In the genomic region with DNA sequence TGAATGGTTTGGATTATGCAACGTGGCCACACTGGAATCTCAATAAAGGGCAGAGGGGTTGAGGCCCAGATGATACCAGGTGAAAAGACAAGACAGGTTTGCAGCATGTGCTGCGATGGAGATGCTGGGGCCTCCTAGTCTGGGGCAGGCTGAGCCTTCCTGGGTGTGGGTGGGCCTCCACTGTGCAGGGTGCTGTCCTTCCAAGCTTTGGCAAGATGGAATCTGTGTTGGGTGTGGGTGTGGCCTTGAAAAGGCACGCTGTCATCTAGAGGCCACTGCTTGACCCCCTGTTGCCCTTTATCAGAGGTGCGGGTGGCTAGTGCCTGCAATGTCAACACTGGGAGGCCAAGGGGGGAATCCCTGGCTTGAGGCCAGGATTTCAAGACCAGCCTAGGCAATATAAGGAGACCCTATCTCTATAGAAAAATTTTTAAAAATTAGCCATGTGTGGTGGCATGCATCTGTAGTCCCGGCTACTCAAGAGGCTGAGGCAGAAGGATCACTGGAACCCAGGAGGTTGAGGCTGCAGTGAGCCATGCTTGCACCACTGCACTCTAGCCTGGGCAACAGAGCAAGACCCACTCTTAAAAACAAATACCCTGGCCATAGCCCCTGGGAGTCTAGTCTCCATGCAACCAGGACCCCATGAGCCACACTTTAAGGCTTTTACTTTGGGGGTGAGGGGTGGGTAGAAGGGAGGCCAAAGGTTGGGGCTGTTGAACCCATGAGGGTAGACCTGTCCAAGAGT, we compare ENCODE assay signal across 1 cellular context.
TF ChIP-seq lines count a peak whose summit lies in the region.

No MANE protein-coding gene starts in this region.

TF ChIP-seq in HepG2, 621 proteins besides CTCF, POLR2A, EP300 and RAD21 (continued from another document and continues in another):
- TF ChIP-seq ZBTB4 (CRISPR knock-in tag; IDR thresholded peaks at IDR 0.05; ENCODE audit: borderline replicate concordance) (no peak), ZNF318 (CRISPR knock-in tag; IDR thresholded peaks at IDR 0.05) (no peak), MNT (IDR thresholded peaks at IDR 0.05) (no peak), HHEX (CRISPR knock-in tag; IDR thresholded peaks at IDR 0.05) (peak; percentile 74), POGZ (CRISPR knock-in tag; IDR thresholded peaks at IDR 0.05) (no peak), CREM (IDR thresholded peaks at IDR 0.05) (no peak), CREM (CRISPR knock-in tag; IDR thresholded peaks at IDR 0.05) (no peak), ZNF891 (CRISPR knock-in tag; IDR thresholded peaks at IDR 0.05) (no peak), MEIS2 (CRISPR knock-in tag; IDR thresholded peaks at IDR 0.05) (0 out of 2 replicates have a peak, but pooled peaks have one; percentile 44), NCOR1 (IDR thresholded peaks at IDR 0.05; ENCODE audit: borderline replicate concordance, low read length) (no peak), ZNF672 (CRISPR knock-in tag; IDR thresholded peaks at IDR 0.05) (no peak), NFRKB (IDR thresholded peaks at IDR 0.05) (no peak), RFXAP (CRISPR knock-in tag; IDR thresholded peaks at IDR 0.05; ENCODE audit: borderline replicate concordance) (0 out of 2 replicates have a peak, but pooled peaks have one; percentile 33), MYPOP (CRISPR knock-in tag; IDR thresholded peaks at IDR 0.05) (no peak), MLLT10 (CRISPR knock-in tag; IDR thresholded peaks at IDR 0.05) (no peak), POLR2G (IDR thresholded peaks at IDR 0.05; ENCODE audit: low read depth, low read length) (peak; percentile 71), ZNF569 (CRISPR knock-in tag; IDR thresholded peaks at IDR 0.05; ENCODE audit: borderline replicate concordance) (no peak), TFE3 (CRISPR knock-in tag; IDR thresholded peaks at IDR 0.05) (no peak), NONO (IDR thresholded peaks at IDR 0.05) (no peak), NONO (CRISPR knock-in tag; conservative IDR thresholded peaks at IDR 0.05) (peak; percentile 59; the same call in 1 of the 2 replicates), ZFP90 (CRISPR knock-in tag; IDR thresholded peaks at IDR 0.05; ENCODE audit: borderline replicate concordance) (0 out of 2 replicates have a peak, but pooled peaks have one; percentile 47), ZNF775 (CRISPR knock-in tag; IDR thresholded peaks at IDR 0.05; ENCODE audit: borderline replicate concordance) (no peak)
- TF ChIP-seq, protein P1, sequence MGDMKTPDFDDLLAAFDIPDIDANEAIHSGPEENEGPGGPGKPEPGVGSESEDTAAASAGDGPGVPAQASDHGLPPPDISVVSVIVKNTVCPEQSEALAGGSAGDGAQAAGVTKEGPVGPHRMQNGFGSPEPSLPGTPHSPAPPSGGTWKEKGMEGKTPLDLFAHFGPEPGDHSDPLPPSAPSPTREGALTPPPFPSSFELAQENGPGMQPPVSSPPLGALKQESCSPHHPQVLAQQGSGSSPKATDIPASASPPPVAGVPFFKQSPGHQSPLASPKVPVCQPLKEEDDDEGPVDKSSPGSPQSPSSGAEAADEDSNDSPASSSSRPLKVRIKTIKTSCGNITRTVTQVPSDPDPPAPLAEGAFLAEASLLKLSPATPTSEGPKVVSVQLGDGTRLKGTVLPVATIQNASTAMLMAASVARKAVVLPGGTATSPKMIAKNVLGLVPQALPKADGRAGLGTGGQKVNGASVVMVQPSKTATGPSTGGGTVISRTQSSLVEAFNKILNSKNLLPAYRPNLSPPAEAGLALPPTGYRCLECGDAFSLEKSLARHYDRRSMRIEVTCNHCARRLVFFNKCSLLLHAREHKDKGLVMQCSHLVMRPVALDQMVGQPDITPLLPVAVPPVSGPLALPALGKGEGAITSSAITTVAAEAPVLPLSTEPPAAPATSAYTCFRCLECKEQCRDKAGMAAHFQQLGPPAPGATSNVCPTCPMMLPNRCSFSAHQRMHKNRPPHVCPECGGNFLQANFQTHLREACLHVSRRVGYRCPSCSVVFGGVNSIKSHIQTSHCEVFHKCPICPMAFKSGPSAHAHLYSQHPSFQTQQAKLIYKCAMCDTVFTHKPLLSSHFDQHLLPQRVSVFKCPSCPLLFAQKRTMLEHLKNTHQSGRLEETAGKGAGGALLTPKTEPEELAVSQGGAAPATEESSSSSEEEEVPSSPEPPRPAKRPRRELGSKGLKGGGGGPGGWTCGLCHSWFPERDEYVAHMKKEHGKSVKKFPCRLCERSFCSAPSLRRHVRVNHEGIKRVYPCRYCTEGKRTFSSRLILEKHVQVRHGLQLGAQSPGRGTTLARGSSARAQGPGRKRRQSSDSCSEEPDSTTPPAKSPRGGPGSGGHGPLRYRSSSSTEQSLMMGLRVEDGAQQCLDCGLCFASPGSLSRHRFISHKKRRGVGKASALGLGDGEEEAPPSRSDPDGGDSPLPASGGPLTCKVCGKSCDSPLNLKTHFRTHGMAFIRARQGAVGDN (CRISPR knock-in tag; IDR thresholded peaks at IDR 0.05) = peak; percentile 63
- TF ChIP-seq, protein P2, sequence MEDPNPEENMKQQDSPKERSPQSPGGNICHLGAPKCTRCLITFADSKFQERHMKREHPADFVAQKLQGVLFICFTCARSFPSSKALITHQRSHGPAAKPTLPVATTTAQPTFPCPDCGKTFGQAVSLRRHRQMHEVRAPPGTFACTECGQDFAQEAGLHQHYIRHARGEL (CRISPR knock-in tag; IDR thresholded peaks at IDR 0.05) = no peak
